In genomic region chr9:13529321-13530104, GRCh38 we compare ENCODE assay signal across 20 cellular contexts.
DNase-seq lines count a peak whose midpoint lies in the region; ATAC-seq and TF ChIP-seq lines count a peak whose summit lies in the region.
"Had no signal": no experiment of that assay in that cellular context is flagged by ENCODE, and none has a peak within 500 bp of the region (broad histone marks: within the 10 kb centered on the region; RNA-seq: fewer than 3 reads in every experiment).

No MANE protein-coding gene starts in this region.

- H3K27me3 ChIP-seq in neural progenitor cell = no peaks in the 10 kb centered on the region
- H3K27me3 ChIP-seq: brain microvascular endothelial cell, dorsolateral prefrontal cortex, testis had no signal

- H3K4me1 Mint-ChIP-seq in neural progenitor cell = peaks cover 15% of the 10 kb centered on the region
- no peaks in the 10 kb centered on the region for H3K4me1 Mint-ChIP-seq in activated T-cell treated with anti-CD3 and anti-CD28 coated beads, Interleukin-2, amount 50 U/mL, for 4 hours (ENCODE audit: low read depth)
- H3K4me1 Mint-ChIP-seq: activated naive CD4-positive, alpha-beta T cell treated with anti-CD3 and anti-CD28 coated beads, Interleukin-2, amount 50 U/mL, for 24 hours; naive thymus-derived CD4-positive, alpha-beta T cell had no signal

- H3K4me3 ChIP-seq in SK-N-MC (no peak overlapping the region), neural progenitor cell (no peak overlapping the region)
- H3K4me3 ChIP-seq: A549, dorsolateral prefrontal cortex, testis had no signal

- peak overlapping the region; percentile 68 for H3K27ac Mint-ChIP-seq in neural progenitor cell
- H3K27ac Mint-ChIP-seq: activated naive CD4-positive, alpha-beta T cell treated with anti-CD3 and anti-CD28 coated beads, Interleukin-2, amount 50 U/mL, for 24 hours; naive thymus-derived CD4-positive, alpha-beta T cell had no signal

- no peak for ATAC-seq in activated T-cell treated with anti-CD3 and anti-CD28 coated beads, Interleukin-2, amount 50 U/mL, for 4 hours
- ATAC-seq in GM18873 (IDR thresholded peaks at IDR 0.05; ENCODE audit: low FRiP score, unreplicated experiment) = no peak
- ATAC-seq in GM18517 (IDR thresholded peaks at IDR 0.05; ENCODE audit: unreplicated experiment) = no peak
- ATAC-seq: A549; left cardiac atrium; naive thymus-derived CD4-positive, alpha-beta T cell; Right ventricle myocardium inferior had no signal

- H3K27ac ChIP-seq in SK-N-MC = no peak overlapping the region
- H3K27ac ChIP-seq in neural progenitor cell = no peak overlapping the region
- H3K27ac ChIP-seq: A549, brain microvascular endothelial cell, dorsolateral prefrontal cortex, testis had no signal

- no peaks in the 10 kb centered on the region for H3F3A ChIP-seq in neural progenitor cell (ENCODE audit: low read depth)

- peaks cover 24% of the 10 kb centered on the region for H3K9me3 Mint-ChIP-seq in neural progenitor cell
- peaks cover 9% of the 10 kb centered on the region for H3K9me3 Mint-ChIP-seq in activated T-cell treated with anti-CD3 and anti-CD28 coated beads, Interleukin-2, amount 50 U/mL, for 4 hours
- H3K9me3 Mint-ChIP-seq: activated naive CD4-positive, alpha-beta T cell treated with anti-CD3 and anti-CD28 coated beads, Interleukin-2, amount 50 U/mL, for 24 hours had no signal

- peak; percentile 3 to 60 for DNase-seq in NCI-H187 (lab: John Stamatoyannopoulos, UW)
- no peak for DNase-seq in NCI-H187 treated with DMSO at 0.1 percent for 48 hours (lab: John Stamatoyannopoulos, UW)
- peak; percentile 68 for DNase-seq in NCI-H146 (lab: John Stamatoyannopoulos, UW)
- peak; percentile 37 for DNase-seq in SK-N-MC (ENCODE audit: low read depth, low spot score)
- no peak for DNase-seq in neural progenitor cell (ENCODE audit: low spot score)
- no peak for DNase-seq in activated T-cell treated with anti-CD3 and anti-CD28 coated beads, Interleukin-2, amount 50 U/mL, for 4 hours
- DNase-seq: brain microvascular endothelial cell; dorsolateral prefrontal cortex; GOT3; hippocampal formation; left cardiac atrium; naive thymus-derived CD4-positive, alpha-beta T cell; NCI-H774; stimulated activated CD4-positive, alpha-beta T cell treated with anti-CD3 and anti-CD28 coated beads, Interleukin-2, amount 100 ng/mL, for 24 hours; testis had no signal

- H3K36me3 ChIP-seq in SK-N-MC (ENCODE audit: insufficient read depth, low read length) (no peaks in the 10 kb centered on the region), neural progenitor cell (no peaks in the 10 kb centered on the region)
- H3K36me3 ChIP-seq: brain microvascular endothelial cell had no signal

- no peaks in the 10 kb centered on the region for H3K9me3 ChIP-seq in SK-N-MC (ENCODE audit: low read depth, low read length)
- H3K9me3 ChIP-seq in neural progenitor cell (ENCODE audit: low read depth) = no peaks in the 10 kb centered on the region
- H3K9me3 ChIP-seq: A549, testis had no signal

- no peaks in the 10 kb centered on the region for H4K20me1 ChIP-seq in neural progenitor cell (ENCODE audit: low read depth)

- H3K4me1 ChIP-seq in neural progenitor cell = no peaks in the 10 kb centered on the region
- H3K4me1 ChIP-seq: A549, testis had no signal

- H3K27me3 Mint-ChIP-seq in neural progenitor cell (ENCODE audit: insufficient read depth, low read depth) = no peaks in the 10 kb centered on the region
- H3K27me3 Mint-ChIP-seq in activated T-cell treated with anti-CD3 and anti-CD28 coated beads, Interleukin-2, amount 50 U/mL, for 4 hours (ENCODE audit: low read depth) = no peaks in the 10 kb centered on the region
- H3K27me3 Mint-ChIP-seq: activated naive CD4-positive, alpha-beta T cell treated with anti-CD3 and anti-CD28 coated beads, Interleukin-2, amount 50 U/mL, for 24 hours; naive thymus-derived CD4-positive, alpha-beta T cell had no signal

- H3K9ac ChIP-seq in SK-N-MC (ENCODE audit: insufficient read length) (no peak overlapping the region), neural progenitor cell (no peak overlapping the region)

- peak overlapping the region; percentile 42 for H3K4me3 Mint-ChIP-seq in neural progenitor cell
- H3K4me3 Mint-ChIP-seq in activated T-cell treated with anti-CD3 and anti-CD28 coated beads, Interleukin-2, amount 50 U/mL, for 4 hours = no peak overlapping the region
- H3K4me3 Mint-ChIP-seq: activated naive CD4-positive, alpha-beta T cell treated with anti-CD3 and anti-CD28 coated beads, Interleukin-2, amount 50 U/mL, for 24 hours; naive thymus-derived CD4-positive, alpha-beta T cell had no signal

- no peaks in the 10 kb centered on the region for H3K79me2 ChIP-seq in neural progenitor cell (ENCODE audit: low read depth)

- H3K4me2 ChIP-seq in neural progenitor cell = no peak overlapping the region
- H3K4me2 ChIP-seq: A549 had no signal

- H3K36me3 Mint-ChIP-seq in neural progenitor cell = no peaks in the 10 kb centered on the region
- no peaks in the 10 kb centered on the region for H3K36me3 Mint-ChIP-seq in activated T-cell treated with anti-CD3 and anti-CD28 coated beads, Interleukin-2, amount 50 U/mL, for 4 hours (ENCODE audit: insufficient read depth)
- H3K36me3 Mint-ChIP-seq: activated naive CD4-positive, alpha-beta T cell treated with anti-CD3 and anti-CD28 coated beads, Interleukin-2, amount 50 U/mL, for 24 hours; naive thymus-derived CD4-positive, alpha-beta T cell had no signal

- no peak for TF ChIP-seq CTCF in neural progenitor cell (IDR thresholded peaks at IDR 0.05)

- no peak overlapping the region for H2AFZ ChIP-seq in neural progenitor cell (replicated peaks)

Comparison
In these comparisons a context has a peak if more than half of its experiments do, and no peak if none do; other contexts are left out.
1. DNase-seq: peak in NCI-H187 (2 of 2), NCI-H146 (single experiment) and SK-N-MC (single experiment); none in NCI-H187 treated with DMSO at 0.1 percent for 48 hours (single experiment), neural progenitor cell (single experiment) and activated T-cell treated with anti-CD3 and anti-CD28 coated beads, Interleukin-2, amount 50 U/mL, for 4 hours (single experiment).